ENCODE assay signal across 12 cellular contexts in genomic region chr16:3038256-3038655, GRCh38.
DNase-seq lines count a peak whose midpoint lies in the region; ATAC-seq and FAIRE-seq lines count a peak whose summit lies in the region.
"Had no signal": no experiment of that assay in that cellular context is flagged by ENCODE, and none has a peak within 500 bp of the region (broad histone marks: within the 10 kb centered on the region; RNA-seq: fewer than 3 reads in every experiment).

No MANE protein-coding gene starts in this region.

- ATAC-seq in HG03175 (IDR thresholded peaks at IDR 0.05; ENCODE audit: unreplicated experiment): no peak

- FAIRE-seq in urothelium cell line (lab: Jason Lieb, UNC): peak; percentile 37
- FAIRE-seq: TTC549 had no signal

- peak; percentile 50 for DNase-seq in NCI-H82 (lab: John Stamatoyannopoulos, UW)
- no peak for DNase-seq in NCI-H82 treated with DMSO at 0.1 percent for 48 hours (lab: John Stamatoyannopoulos, UW; ENCODE audit: unreplicated experiment)
- peak; percentile 40 for DNase-seq in RPMI8226
- peak; percentile 62 for DNase-seq in iPS-NIHi11 (ENCODE audit: low spot score)
- no peak for DNase-seq in urothelium cell line (ENCODE audit: low spot score)
- no peak for DNase-seq in NOMO-1 treated with DMSO at 0.1 percent for 48 hours (lab: John Stamatoyannopoulos, UW; ENCODE audit: unreplicated experiment)
- DNase-seq in activated CD8-positive, alpha-beta memory T cell treated with anti-CD3 and anti-CD28 coated beads, Interleukin-2, amount 50 U/mL, for 4 hours: no peak
- DNase-seq: esophagus squamous epithelium, NCI-H2081 treated with DMSO at 0.1 percent for 48 hours, Right ventricle myocardium superior had no signal

Comparison
In these comparisons a context has a peak if more than half of its experiments do, and no peak if none do; other contexts are left out.
1. DNase-seq: peak in NCI-H82 (single experiment), RPMI8226 (single experiment) and iPS-NIHi11 (single experiment); none in NCI-H82 treated with DMSO at 0.1 percent for 48 hours (single experiment), urothelium cell line (single experiment), NOMO-1 treated with DMSO at 0.1 percent for 48 hours (single experiment) and activated CD8-positive, alpha-beta memory T cell treated with anti-CD3 and anti-CD28 coated beads, Interleukin-2, amount 50 U/mL, for 4 hours (single experiment).